8 cellular contexts compared by ENCODE assay signal in the genomic region with DNA sequence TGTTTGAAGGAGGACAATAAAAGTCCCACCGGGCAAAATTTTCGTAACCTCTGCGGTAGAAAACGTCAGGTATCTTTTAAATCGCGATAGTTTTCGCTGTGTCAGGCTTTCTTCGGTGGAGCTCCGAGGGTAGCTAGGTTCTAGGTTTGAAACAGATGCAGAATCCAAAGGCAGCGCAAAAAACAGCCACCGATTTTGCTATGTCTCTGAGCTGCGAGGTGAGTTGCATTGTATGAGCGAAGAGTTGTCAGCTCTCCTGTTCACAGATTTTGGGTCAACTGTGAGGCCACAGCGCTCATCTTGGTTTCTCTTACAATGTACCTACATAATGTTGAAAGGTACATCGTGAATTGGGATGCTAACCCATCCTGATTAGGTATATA. TPM values are rescaled to one million over a fixed set of nuclear protein-coding genes. Genes with fewer than 3 reads are reported as not detected.
A peak's percentile ranks its signal among the peaks of the same experiment; 100 is the strongest.
DNase-seq lines count a peak whose midpoint lies in the region; ATAC-seq and TF ChIP-seq lines count a peak whose summit lies in the region.

No MANE protein-coding gene starts in this region.

- H3K4me3 ChIP-seq in SK-N-MC (peak overlapping the region; percentile 84), dorsolateral prefrontal cortex (peak overlapping the region; percentile 61 to 95 (median 85)), mesodermal cell (ENCODE audit: extremely low read depth, insufficient read depth, low read length, poor library complexity, severe bottlenecking) (peak overlapping the region; percentile 69), aorta (ENCODE audit: low read length in 2 of 2) (peak overlapping the region; percentile 73 to 89)

- H3K4me1 ChIP-seq in mesodermal cell (ENCODE audit: control insufficient read depth, insufficient read depth, low read length, poor library complexity, severe bottlenecking) (peaks cover 3% of the 10 kb centered on the region), aorta (ENCODE audit: control insufficient read depth in 1 of 2, insufficient read depth in 2 of 2, low read length in 2 of 2) (peaks cover 0 to 2% of the 10 kb centered on the region in 2 donors)

- ATAC-seq in aorta (ENCODE audit: low FRiP score), result no peak

- H3K9me3 ChIP-seq in SK-N-MC (ENCODE audit: low read depth, low read length) (no peaks in the 10 kb centered on the region), mesodermal cell (ENCODE audit: control insufficient read depth, low read length) (no peaks in the 10 kb centered on the region), aorta (ENCODE audit: control insufficient read depth, low read length) (no peaks in the 10 kb centered on the region)

- H3K9ac ChIP-seq in SK-N-MC (ENCODE audit: insufficient read length), result peak overlapping the region; percentile 91

- DNase-seq in NOMO-1 treated with DMSO at 0.1 percent for 48 hours (lab: John Stamatoyannopoulos, UW; ENCODE audit: unreplicated experiment), result peak; percentile 8
- no peak for DNase-seq in NOMO-1 (lab: John Stamatoyannopoulos, UW; ENCODE audit: unreplicated experiment in 2 of 2)
- no peak for DNase-seq in SK-N-MC (ENCODE audit: low read depth, low spot score)
- peak in 3 of 10 donors; percentile 18 to 34 (median 24) for DNase-seq in dorsolateral prefrontal cortex
- DNase-seq in aorta, result no peak
- no peak for DNase-seq in NCI-H2171 treated with DMSO at 0.1 percent for 48 hours (lab: John Stamatoyannopoulos, UW)
- no peak for DNase-seq in GM19240 (ENCODE audit: insufficient read length, low spot score)

- H3K36me3 ChIP-seq in SK-N-MC (ENCODE audit: insufficient read depth, low read length) (no peaks in the 10 kb centered on the region), mesodermal cell (ENCODE audit: control insufficient read depth, insufficient read depth, low read length) (no peaks in the 10 kb centered on the region), aorta (ENCODE audit: control insufficient read depth in 1 of 2, insufficient read depth in 2 of 2, low read length in 1 of 2) (no peaks in the 10 kb centered on the region)

- H3K27ac ChIP-seq in SK-N-MC, result peak overlapping the region; percentile 48; the same call in 1 of the 2 replicates
- H3K27ac ChIP-seq in dorsolateral prefrontal cortex, result peak overlapping the region; percentile 75 to 99 (median 96)
- peak overlapping the region; percentile 95 for H3K27ac ChIP-seq in mesodermal cell (ENCODE audit: low read depth, low read length, severe bottlenecking)
- peak overlapping the region; percentile 14 to 30 for H3K27ac ChIP-seq in aorta (ENCODE audit: low read depth in 1 of 2, low read length in 2 of 2)

- 0 to 2% methylated on average over 9 of the region's 15 CpGs for WGBS in mesodermal cell (ENCODE audit: insufficient coverage in 2 of 2), 2 experiments
- WGBS in aorta, 2 donors, result 0 to 1% methylated on average over 15 of the region's 15 CpGs

- intact Hi-C loops in dorsolateral prefrontal cortex (cut with DNase I), result loop anchor here (1.0 to 2.0 kb wide), 3 partner anchors 9 to 406 kb away; partner anchors contain the start of genes MFAP3L (in 1 of the 2) and NEK1 (in 1 of the 2)
- intact Hi-C loops in aorta (cut with DNase I), result loop anchor here in 1 of 2 donors (5.0 to 10.0 kb wide), 3 partner anchors 36 to 134 kb away; partner anchors contain the start of gene HPF1

- H3K27me3 ChIP-seq in dorsolateral prefrontal cortex (no peaks in the 10 kb centered on the region), aorta (ENCODE audit: control insufficient read depth in 1 of 2, insufficient read depth in 2 of 2, low read length in 1 of 2) (no peaks in the 10 kb centered on the region)

- no peak for TF ChIP-seq CTCF in dorsolateral prefrontal cortex (IDR thresholded peaks at IDR 0.05 in 54 of 56, conservative IDR thresholded peaks at IDR 0.05 in 2 of 56; ENCODE audit: low read depth in 1 of 56, partially characterized antibody in 56 of 56)

RNA-seq across cellular contexts. Expression of gene CLCN3, which starts 0.5 kb away (rescaled TPM):
- total RNA-seq in dorsolateral prefrontal cortex (100 to 1,000 TPM in 16 of 120 experiments, 10 to 100 TPM in 104; 60.7 to 119 (median 90.2) TPM), aorta (10 to 100 TPM; 19.1 to 29.1 TPM)
- 42.8 TPM for polyA plus RNA-seq in mesodermal cell (2013, experiment 1 of 2)
- 38.4 TPM for polyA plus RNA-seq in mesodermal cell (2013, experiment 2 of 2)
- polyA plus RNA-seq in aorta, result 1 to 10 TPM; 4.9 to 5.4 TPM

RNA-seq across cellular contexts. Expression of gene NEK1, which starts 8.5 kb away (rescaled TPM):
- 10 to 100 TPM; 23.1 to 47.6 (median 32.4) TPM for total RNA-seq in dorsolateral prefrontal cortex
- polyA plus RNA-seq in mesodermal cell (2013, experiment 1 of 2), result 9.6 TPM
- polyA plus RNA-seq in mesodermal cell (2013, experiment 2 of 2), result 11.7 TPM
- 10 to 100 TPM; 17.6 to 24.4 TPM for total RNA-seq in aorta
- polyA plus RNA-seq in aorta, result 1 to 10 TPM; 6.7 to 9.4 TPM

Comparison
In these comparisons a context has a peak if more than half of its experiments do, and no peak if none do; other contexts are left out.
1. H3K27ac ChIP-seq: peak in every context shown above with its lines; median percentile 96 in dorsolateral prefrontal cortex; 95 in mesodermal cell; 48 in SK-N-MC; 22 in aorta.